In genomic region chr16:30813821-30814189, GRCh38 we compare ENCODE assay signal across 8 cellular contexts. TPM values are rescaled to one million over a fixed set of nuclear protein-coding genes. Genes with fewer than 3 reads are reported as not detected.
DNase-seq lines count a peak whose midpoint lies in the region; ATAC-seq, FAIRE-seq and TF ChIP-seq lines count a peak whose summit lies in the region.

No MANE protein-coding gene starts in this region.

- TF ChIP-seq RAD21 in A549 (conservative IDR thresholded peaks at IDR 0.05 in 1 of 2, IDR thresholded peaks at IDR 0.05 in 1 of 2): no peak

- POLR2A ChIA-PET in A549 (lab: Yijun Ruan, JAX): interaction anchor here (1.0 to 2.1 kb wide), 6 partner anchors 8 to 66 kb away, joined by 3 to 34 read pairs (median 6); no protein-coding TSS in a partner anchor

- ATAC-seq in A549: no peak; a peak in 1 of 6 replicates
- ATAC-seq in activated naive CD4-positive, alpha-beta T cell treated with anti-CD3 and anti-CD28 coated beads, Interleukin-2, amount 50 U/mL, for 72 hours: no peak

- no peaks in the 10 kb centered on the region for H3K9me3 Mint-ChIP-seq in activated naive CD4-positive, alpha-beta T cell treated with anti-CD3 and anti-CD28 coated beads, Interleukin-2, amount 50 U/mL, for 72 hours

- peaks cover 7% of the 10 kb centered on the region for H3K4me1 ChIP-seq in A549
- H3K4me1 ChIP-seq in iPS-20b (ENCODE audit: insufficient read depth, low read length): no peaks in the 10 kb centered on the region
- peaks cover 6 to 18% (median 10%) of the 10 kb centered on the region in 4 donors for H3K4me1 ChIP-seq in stomach

- H3K4me3 ChIP-seq in A549 (peak overlapping the region; percentile 52), H7 (ENCODE audit: insufficient read depth, low read depth, low read length) (peak overlapping the region; percentile 26), iPS-20b (ENCODE audit: low read length) (peak overlapping the region; percentile 55), stomach (peak overlapping the region; percentile 41 to 50 (median 46))

- TF ChIP-seq POLR2A in A549 (IDR thresholded peaks at IDR 0.05; ENCODE audit: low read length): no peak
- no peak for TF ChIP-seq POLR2A in stomach (IDR thresholded peaks at IDR 0.05)

- H3K36me3 Mint-ChIP-seq in activated naive CD4-positive, alpha-beta T cell treated with anti-CD3 and anti-CD28 coated beads, Interleukin-2, amount 50 U/mL, for 72 hours: no peaks in the 10 kb centered on the region

- CTCF ChIA-PET in A549 (lab: Yijun Ruan, JAX): interaction anchor here (0.6 to 4.4 kb wide), 23 partner anchors 10 to 171 kb away, joined by 3 to 41 read pairs (median 8); partner anchors contain the start of genes CTF1, HSD3B7 and PHKG2

- WGBS in A549 (ENCODE audit: missing lambda C conversion rate): 81% methylated on average over 3 of the region's 3 CpGs
- WGBS in stomach, 5 donors: 82 to 96% (median 88%) methylated on average over 3 of the region's 3 CpGs

- H3K27me3 ChIP-seq in H7 (ENCODE audit: control insufficient read depth, insufficient read depth, low read length) (peaks cover 2% of the 10 kb centered on the region), iPS-20b (ENCODE audit: insufficient read depth, low read length) (peaks cover 22% of the 10 kb centered on the region), stomach (no peaks in the 10 kb centered on the region)

- H3K36me3 ChIP-seq in H7 (replicated peaks; ENCODE audit: control insufficient read depth, insufficient read depth, low read length): no peaks in the 10 kb centered on the region
- H3K36me3 ChIP-seq in iPS-20b (ENCODE audit: insufficient read depth, low read depth, low read length): no peaks in the 10 kb centered on the region
- no peaks in the 10 kb centered on the region for H3K36me3 ChIP-seq in stomach

- peak overlapping the region; percentile 91 to 94 for H3K27ac ChIP-seq in A549
- H3K27ac ChIP-seq in iPS-20b (ENCODE audit: low read length): no peak overlapping the region
- peak overlapping the region; percentile 73 to 86 (median 84) for H3K27ac ChIP-seq in stomach

- no peak for DNase-seq in A549 (ENCODE audit: low read depth in 1 of 2, low spot score in 1 of 2)
- DNase-seq in H7: no peak
- DNase-seq in activated naive CD4-positive, alpha-beta T cell treated with anti-CD3 and anti-CD28 coated beads, Interleukin-2, amount 50 U/mL, for 72 hours (ENCODE audit: low spot score in 2 of 2): no peak
- DNase-seq in stomach: no peak
- no peak for DNase-seq in activated effector memory CD4-positive, alpha-beta T cell treated with Interleukin-2 at 50 U/mL for 16 hours
- no peak for DNase-seq in activated CD8-positive, alpha-beta memory T cell treated with anti-CD3 and anti-CD28 coated beads, Interleukin-2, amount 50 U/mL, for 4 hours
- no peak for DNase-seq in mucosa of gallbladder (ENCODE audit: low spot score)

- intact Hi-C loops in stomach (cut with DNase I; ENCODE audit: low total_unique reads): no loop called here

- H3K27ac Mint-ChIP-seq in activated naive CD4-positive, alpha-beta T cell treated with anti-CD3 and anti-CD28 coated beads, Interleukin-2, amount 50 U/mL, for 72 hours: peak overlapping the region; percentile 3 to 92

- peak overlapping the region; percentile 94 for H3K4me2 ChIP-seq in A549

- no peaks in the 10 kb centered on the region for H3K9me3 ChIP-seq in A549
- no peaks in the 10 kb centered on the region for H3K9me3 ChIP-seq in iPS-20b (ENCODE audit: insufficient read depth, low read depth, low read length)
- H3K9me3 ChIP-seq in stomach: no peaks in the 10 kb centered on the region

- FAIRE-seq in A549 (lab: Jason Lieb, UNC): no peak

- TF ChIP-seq CTCF in A549 (IDR thresholded peaks at IDR 0.05): no peak
- no peak for TF ChIP-seq CTCF in stomach (IDR thresholded peaks at IDR 0.05)

- peak overlapping the region; percentile 31; the same call in 1 of the 2 replicates for H3K9ac ChIP-seq in iPS-20b (ENCODE audit: low read depth, low read length)

- TF ChIP-seq EP300 in A549 (IDR thresholded peaks at IDR 0.05): no peak
- no peak for TF ChIP-seq EP300 in stomach (IDR thresholded peaks at IDR 0.05)

TF ChIP-seq in A549, 52 proteins besides CTCF, POLR2A, EP300 and RAD21:
- TF ChIP-seq MYC (IDR thresholded peaks at IDR 0.05; ENCODE audit: borderline replicate concordance, low read length): no peak
- TF ChIP-seq MAX (IDR thresholded peaks at IDR 0.05): no peak
- no peak for TF ChIP-seq NPAS2 (CRISPR knock-in tag; IDR thresholded peaks at IDR 0.05; ENCODE audit: borderline replicate concordance)

RNA-seq across cellular contexts. Expression of gene ZNF629, which starts 26.8 kb away (rescaled TPM):
- polyA plus RNA-seq in A549 (2011; rRNA removed) (5.9 and 7.5 TPM in 2 replicates), A549 (2017; fragmentation: RNase III; extraction: RNeasy Plus Mini Kit Qiagen cat#74134 plus additional on column Dnase treatment) (12.3 to 13.7 TPM (median 13.6 TPM) in 3 replicates), stomach (1 to 10 TPM; 4.4 to 5.9 (median 4.9) TPM)
- polyA plus RNA-seq in A549 (2012; cell fraction: cytosol; rRNA removed): 4.3 and 6.3 TPM in 2 replicates
- 9.1 and 10.5 TPM in 2 replicates for polyA plus RNA-seq in A549 (2012; cell fraction: nucleus; rRNA removed)
- polyA minus RNA-seq in A549 (2011; rRNA and poly(A)+ RNA removed): 10.0 and 10.1 TPM in 2 replicates
- 15.1 and 16.0 TPM in 2 replicates for total RNA-seq in H7 (2014; rRNA removed; shearing (Covaris generic))
- total RNA-seq in activated naive CD4-positive, alpha-beta T cell treated with anti-CD3 and anti-CD28 coated beads, Interleukin-2, amount 50 U/mL, for 72 hours: 1 to 10 TPM in 1 of 2 donors, under 1 TPM in 1; 0.16 to 3.6 TPM
- total RNA-seq in stomach (10 to 100 TPM; 10.7 to 21.3 (median 18.3) TPM), mucosa of gallbladder (18.9 TPM)

RNA-seq across cellular contexts. Expression of gene RNF40, which starts 51.7 kb away (rescaled TPM):
- polyA plus RNA-seq in A549 (2011; rRNA removed) (66.1 and 88.8 TPM in 2 replicates), A549 (2017; fragmentation: RNase III; extraction: RNeasy Plus Mini Kit Qiagen cat#74134 plus additional on column Dnase treatment) (63.9 to 69.9 TPM (median 66.4 TPM) in 3 replicates), stomach (10 to 100 TPM; 43.7 to 57.0 (median 53.9) TPM)
- 46.9 and 60.1 TPM in 2 replicates for polyA plus RNA-seq in A549 (2012; cell fraction: cytosol; rRNA removed)
- polyA plus RNA-seq in A549 (2012; cell fraction: nucleus; rRNA removed): 85.6 and 97.4 TPM in 2 replicates
- polyA minus RNA-seq in A549 (2011; rRNA and poly(A)+ RNA removed): 101 and 138 TPM in 2 replicates
- total RNA-seq in H7 (2014; rRNA removed; shearing (Covaris generic)): 72.6 and 72.9 TPM in 2 replicates
- 10 to 100 TPM; 68.9 to 74.4 TPM for total RNA-seq in activated naive CD4-positive, alpha-beta T cell treated with anti-CD3 and anti-CD28 coated beads, Interleukin-2, amount 50 U/mL, for 72 hours
- total RNA-seq in stomach (100 to 1,000 TPM in 1 of 5 donors, 10 to 100 TPM in 4; 17.5 to 155 (median 55.1) TPM), mucosa of gallbladder (129 TPM)

RNA-seq across cellular contexts. Expression of gene CFAP119, which starts 51.9 kb away (rescaled TPM):
- polyA plus RNA-seq in A549 (2011; rRNA removed) (3.5 and 4.5 TPM in 2 replicates), A549 (2017; fragmentation: RNase III; extraction: RNeasy Plus Mini Kit Qiagen cat#74134 plus additional on column Dnase treatment) (7.7 to 9.9 TPM (median 9.5 TPM) in 3 replicates), stomach (10 to 100 TPM in 1 of 3 donors, 1 to 10 TPM in 2; 8.9 to 11.4 (median 9.4) TPM)
- polyA plus RNA-seq in A549 (2012; cell fraction: cytosol; rRNA removed): 15.3 and 15.5 TPM in 2 replicates
- 68.5 and 69.5 TPM in 2 replicates for polyA plus RNA-seq in A549 (2012; cell fraction: nucleus; rRNA removed)
- 2.3 and 3.2 TPM in 2 replicates for polyA minus RNA-seq in A549 (2011; rRNA and poly(A)+ RNA removed)
- total RNA-seq in H7 (2014; rRNA removed; shearing (Covaris generic)): 1.5 and 2.1 TPM in 2 replicates
- total RNA-seq in activated naive CD4-positive, alpha-beta T cell treated with anti-CD3 and anti-CD28 coated beads, Interleukin-2, amount 50 U/mL, for 72 hours: 1 to 10 TPM; 2.6 to 3.6 TPM
- total RNA-seq in stomach (10 to 100 TPM in 2 of 5 donors, 1 to 10 TPM in 1, not detected in 2; 2.0 to 71.2 (median 13.9) TPM), mucosa of gallbladder (13.2 TPM)
